ENCODE assay signal across 1 cellular context in genomic region chr4:55173580-55173979, GRCh38.
TF ChIP-seq lines count a peak whose summit lies in the region.

No MANE protein-coding gene starts in this region.

TF ChIP-seq in HCT116, 20 proteins besides CTCF, POLR2A, EP300 and RAD21 (continued from another document):
- TF ChIP-seq, protein P1, sequence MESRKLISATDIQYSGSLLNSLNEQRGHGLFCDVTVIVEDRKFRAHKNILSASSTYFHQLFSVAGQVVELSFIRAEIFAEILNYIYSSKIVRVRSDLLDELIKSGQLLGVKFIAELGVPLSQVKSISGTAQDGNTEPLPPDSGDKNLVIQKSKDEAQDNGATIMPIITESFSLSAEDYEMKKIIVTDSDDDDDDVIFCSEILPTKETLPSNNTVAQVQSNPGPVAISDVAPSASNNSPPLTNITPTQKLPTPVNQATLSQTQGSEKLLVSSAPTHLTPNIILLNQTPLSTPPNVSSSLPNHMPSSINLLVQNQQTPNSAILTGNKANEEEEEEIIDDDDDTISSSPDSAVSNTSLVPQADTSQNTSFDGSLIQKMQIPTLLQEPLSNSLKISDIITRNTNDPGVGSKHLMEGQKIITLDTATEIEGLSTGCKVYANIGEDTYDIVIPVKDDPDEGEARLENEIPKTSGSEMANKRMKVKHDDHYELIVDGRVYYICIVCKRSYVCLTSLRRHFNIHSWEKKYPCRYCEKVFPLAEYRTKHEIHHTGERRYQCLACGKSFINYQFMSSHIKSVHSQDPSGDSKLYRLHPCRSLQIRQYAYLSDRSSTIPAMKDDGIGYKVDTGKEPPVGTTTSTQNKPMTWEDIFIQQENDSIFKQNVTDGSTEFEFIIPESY (IDR thresholded peaks at IDR 0.05; ENCODE audit: extremely low read depth, insufficient replicate concordance, low read length), result no peak
- TF ChIP-seq YY1 (IDR thresholded peaks at IDR 0.05; ENCODE audit: extremely low read depth, insufficient replicate concordance, low read depth, low read length) (no peak), ELF1 (IDR thresholded peaks at IDR 0.05; ENCODE audit: borderline replicate concordance, low read depth) (no peak), CEBPB (IDR thresholded peaks at IDR 0.05; ENCODE audit: low read depth) (no peak), EZH2phosphoT487 (IDR thresholded peaks at IDR 0.05; ENCODE audit: borderline replicate concordance) (no peak), CBX3 (IDR thresholded peaks at IDR 0.05; ENCODE audit: low read depth) (no peak), TCF7L2 (IDR thresholded peaks at IDR 0.05; ENCODE audit: borderline replicate concordance, extremely low read depth, insufficient read depth, insufficient read length) (no peak), ZFX (IDR thresholded peaks at IDR 0.05) (no peak), EZH2 (IDR thresholded peaks at IDR 0.05) (no peak), JUND (IDR thresholded peaks at IDR 0.05) (no peak), SP1 (IDR thresholded peaks at IDR 0.05; ENCODE audit: low read depth) (no peak), SRF (IDR thresholded peaks at IDR 0.05; ENCODE audit: low read depth) (no peak), MAX (IDR thresholded peaks at IDR 0.05) (no peak), ZNF274 (IDR thresholded peaks at IDR 0.05; ENCODE audit: low read depth, low read length) (no peak), POLR2AphosphoS5 (IDR thresholded peaks at IDR 0.05; ENCODE audit: low read depth, low read length) (no peak), SIN3A (IDR thresholded peaks at IDR 0.05; ENCODE audit: low read depth) (no peak)
- TF ChIP-seq, protein P2, sequence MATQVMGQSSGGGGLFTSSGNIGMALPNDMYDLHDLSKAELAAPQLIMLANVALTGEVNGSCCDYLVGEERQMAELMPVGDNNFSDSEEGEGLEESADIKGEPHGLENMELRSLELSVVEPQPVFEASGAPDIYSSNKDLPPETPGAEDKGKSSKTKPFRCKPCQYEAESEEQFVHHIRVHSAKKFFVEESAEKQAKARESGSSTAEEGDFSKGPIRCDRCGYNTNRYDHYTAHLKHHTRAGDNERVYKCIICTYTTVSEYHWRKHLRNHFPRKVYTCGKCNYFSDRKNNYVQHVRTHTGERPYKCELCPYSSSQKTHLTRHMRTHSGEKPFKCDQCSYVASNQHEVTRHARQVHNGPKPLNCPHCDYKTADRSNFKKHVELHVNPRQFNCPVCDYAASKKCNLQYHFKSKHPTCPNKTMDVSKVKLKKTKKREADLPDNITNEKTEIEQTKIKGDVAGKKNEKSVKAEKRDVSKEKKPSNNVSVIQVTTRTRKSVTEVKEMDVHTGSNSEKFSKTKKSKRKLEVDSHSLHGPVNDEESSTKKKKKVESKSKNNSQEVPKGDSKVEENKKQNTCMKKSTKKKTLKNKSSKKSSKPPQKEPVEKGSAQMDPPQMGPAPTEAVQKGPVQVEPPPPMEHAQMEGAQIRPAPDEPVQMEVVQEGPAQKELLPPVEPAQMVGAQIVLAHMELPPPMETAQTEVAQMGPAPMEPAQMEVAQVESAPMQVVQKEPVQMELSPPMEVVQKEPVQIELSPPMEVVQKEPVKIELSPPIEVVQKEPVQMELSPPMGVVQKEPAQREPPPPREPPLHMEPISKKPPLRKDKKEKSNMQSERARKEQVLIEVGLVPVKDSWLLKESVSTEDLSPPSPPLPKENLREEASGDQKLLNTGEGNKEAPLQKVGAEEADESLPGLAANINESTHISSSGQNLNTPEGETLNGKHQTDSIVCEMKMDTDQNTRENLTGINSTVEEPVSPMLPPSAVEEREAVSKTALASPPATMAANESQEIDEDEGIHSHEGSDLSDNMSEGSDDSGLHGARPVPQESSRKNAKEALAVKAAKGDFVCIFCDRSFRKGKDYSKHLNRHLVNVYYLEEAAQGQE (IDR thresholded peaks at IDR 0.05; ENCODE audit: low read depth), result no peak
- TF ChIP-seq, protein P3, sequence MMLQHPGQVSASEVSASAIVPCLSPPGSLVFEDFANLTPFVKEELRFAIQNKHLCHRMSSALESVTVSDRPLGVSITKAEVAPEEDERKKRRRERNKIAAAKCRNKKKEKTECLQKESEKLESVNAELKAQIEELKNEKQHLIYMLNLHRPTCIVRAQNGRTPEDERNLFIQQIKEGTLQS (IDR thresholded peaks at IDR 0.05), result no peak
